ENCODE assay signal across 7 cellular contexts in genomic region chr12:103928736-103929050, GRCh38. TPM values are rescaled to one million over a fixed set of nuclear protein-coding genes. Genes with fewer than 3 reads are reported as not detected.
DNase-seq lines count a peak whose midpoint lies in the region; ATAC-seq and TF ChIP-seq lines count a peak whose summit lies in the region.

No MANE protein-coding gene starts in this region.

- in situ Hi-C loops in IMR-90 (cut with MboI; ENCODE audit: low sequenced_read_pairs) = no loop called here

- H3K4me1 ChIP-seq in IMR-90 (ENCODE audit: control insufficient read depth, insufficient read depth, low read length) (peaks cover 5% of the 10 kb centered on the region), thyroid gland (peaks cover 19% of the 10 kb centered on the region in 2 donors)
- H3K4me1 ChIP-seq in naive thymus-derived CD4-positive, alpha-beta T cell (ENCODE audit: control insufficient read depth in 2 of 2, insufficient read depth in 2 of 2, low read length in 2 of 2) = peaks cover 28 to 38% of the 10 kb centered on the region in 2 donors

- TF ChIP-seq CTCF in IMR-90 (conservative IDR thresholded peaks at IDR 0.05; ENCODE audit: low read depth, low read length) (no peak), thyroid gland (IDR thresholded peaks at IDR 0.05) (no peak)

- intact Hi-C loops in IMR-90 (cut with micrococcal nuclease) = loop anchor here (2.0 kb wide), 1 partner anchor 20 kb away; no protein-coding TSS in a partner anchor
- intact Hi-C loops in activated CD4-positive, alpha-beta T cell treated with anti-CD3 and anti-CD28 coated beads, Interleukin-2, amount 10 ng/mL, durations not matched to agents 24 days and 14 days (cut with micrococcal nuclease) = loop anchor here (1.0 to 5.0 kb wide), 3 partner anchors 87 to 421 kb away; partner anchors contain the start of gene NT5DC3
- intact Hi-C loops in naive thymus-derived CD4-positive, alpha-beta T cell (cut with micrococcal nuclease) = loop anchor here (1.0 to 5.0 kb wide), 11 partner anchors 27 to 1866 kb away; partner anchors contain the start of genes WASHC4 (in 2 of the 2), NFYB (in 1 of the 2), NT5DC3 (in 1 of the 2) and TDG (in 1 of the 2)
- intact Hi-C loops in thyroid gland (cut with DNase I) = no loop called here

- H3K4me1 Mint-ChIP-seq in activated CD4-positive, alpha-beta T cell treated with anti-CD3 and anti-CD28 coated beads, Interleukin-2, amount 10 ng/mL, durations not matched to agents 24 days and 14 days = peaks cover 58% of the 10 kb centered on the region
- H3K4me1 Mint-ChIP-seq in naive thymus-derived CD4-positive, alpha-beta T cell = peaks cover 33 to 61% (median 39%) of the 10 kb centered on the region in 7 donors

- CTCF ChIA-PET in IMR-90 (lab: Yijun Ruan, JAX) = no interaction called here
- CTCF ChIA-PET in naive thymus-derived CD4-positive, alpha-beta T cell (lab: Charles Lee) = interaction anchor here (0.6 to 3.3 kb wide), 6 partner anchors 12 to 210 kb away, joined by 3 to 18 read pairs (median 7); no protein-coding TSS in a partner anchor

- H2AFZ ChIP-seq in IMR-90 (replicated peaks; ENCODE audit: low read length, poor library complexity) = peak overlapping the region; percentile 93

- H3K14ac ChIP-seq in IMR-90 (replicated peaks; ENCODE audit: low read depth, low read length) = peak overlapping the region; percentile 95

- peaks cover 6% of the 10 kb centered on the region for H3K9me3 Mint-ChIP-seq in activated CD4-positive, alpha-beta T cell treated with anti-CD3 and anti-CD28 coated beads, Interleukin-2, amount 10 ng/mL, durations not matched to agents 24 days and 14 days
- H3K9me3 Mint-ChIP-seq in naive thymus-derived CD4-positive, alpha-beta T cell = peaks cover 0 to 6% (median 0%) of the 10 kb centered on the region in 11 donors

- H2BK20ac ChIP-seq in IMR-90 (ENCODE audit: low read depth, low read length) = no peak overlapping the region

- POLR2A ChIA-PET in IMR-90 (lab: Charles Lee; ENCODE audit: unreplicated experiment) = interaction anchor here (0.7 kb wide), 1 partner anchor 20 kb away, joined by 3 read pairs; no protein-coding TSS in a partner anchor
- POLR2A ChIA-PET in naive thymus-derived CD4-positive, alpha-beta T cell (lab: Charles Lee) = interaction anchor here (0.6 to 5.7 kb wide), 27 partner anchors 9 to 1868 kb away, joined by 3 to 149 read pairs (median 9); partner anchors contain the start of genes APPL2, NFYB, NT5DC3 and TDG

- peaks cover 3% of the 10 kb centered on the region for H3K27me3 Mint-ChIP-seq in activated CD4-positive, alpha-beta T cell treated with anti-CD3 and anti-CD28 coated beads, Interleukin-2, amount 10 ng/mL, durations not matched to agents 24 days and 14 days
- peaks cover 0 to 4% (median 0%) of the 10 kb centered on the region in 5 donors for H3K27me3 Mint-ChIP-seq in naive thymus-derived CD4-positive, alpha-beta T cell

- no peak overlapping the region for H3K18ac ChIP-seq in IMR-90 (ENCODE audit: low read depth, low read length)

- peak overlapping the region; percentile 61; the same call in 1 of the 2 replicates for H2AK5ac ChIP-seq in IMR-90 (ENCODE audit: low read depth, low read length)

- DNase-seq in IMR-90 = no peak
- peak; percentile 87 for DNase-seq in activated CD4-positive, alpha-beta T cell treated with anti-CD3 and anti-CD28 coated beads, Interleukin-2, amount 10 ng/mL, durations not matched to agents 24 days and 14 days
- peak; percentile 34 for DNase-seq in effector CD4-positive, alpha-beta T cell
- peak in 2 of 9 donors; percentile 24 to 59 for DNase-seq in naive thymus-derived CD4-positive, alpha-beta T cell
- peak; percentile 9 to 19 for DNase-seq in thyroid gland
- DNase-seq in middle frontal gyrus (ENCODE audit: extremely low spot score, low spot score) = no peak

- peak overlapping the region; percentile 51; the same call in 1 of the 3 replicates for H2BK15ac ChIP-seq in IMR-90 (ENCODE audit: low read depth, low read length)

- H4K91ac ChIP-seq in IMR-90 (ENCODE audit: insufficient read depth, low read depth, low read length) = peak overlapping the region; percentile 42; the same call in 1 of the 2 replicates

- peaks cover 38% of the 10 kb centered on the region for H3K36me3 Mint-ChIP-seq in activated CD4-positive, alpha-beta T cell treated with anti-CD3 and anti-CD28 coated beads, Interleukin-2, amount 10 ng/mL, durations not matched to agents 24 days and 14 days (ENCODE audit: low read depth)
- peaks cover 14 to 25% (median 14%) of the 10 kb centered on the region in 5 donors for H3K36me3 Mint-ChIP-seq in naive thymus-derived CD4-positive, alpha-beta T cell

- H3K9me1 ChIP-seq in IMR-90 (ENCODE audit: insufficient read depth, low read length) = peaks cover 3% of the 10 kb centered on the region; the same call in 1 of the 2 replicates

- H4K5ac ChIP-seq in IMR-90 (ENCODE audit: low read depth, low read length) = peak overlapping the region; percentile 95

- 14% methylated on average over 6 of the region's 12 CpGs; no CpG with 5 or more reads in 1 of the 2 experiments for WGBS in IMR-90 (ENCODE audit: extremely low coverage in 2 of 2, insufficient read length in 1 of 2), 2 experiments
- 21 to 23% methylated on average over 12 of the region's 12 CpGs for WGBS in thyroid gland, 2 donors

- peak overlapping the region; percentile 90 for H3K4me2 ChIP-seq in IMR-90 (ENCODE audit: low read depth, low read length)

- H3K4me3 ChIP-seq in IMR-90 (ENCODE audit: insufficient read depth, low read depth, low read length) (peak overlapping the region; percentile 51; the same call in 1 of the 2 replicates), thyroid gland (replicated peaks in 1 of 3) (peak overlapping the region in 2 of 3 donors; percentile 28 to 40)
- peak overlapping the region; percentile 76 for H3K4me3 ChIP-seq in naive thymus-derived CD4-positive, alpha-beta T cell (ENCODE audit: low read length)

- peak overlapping the region; percentile 90 for H3K4me3 Mint-ChIP-seq in activated CD4-positive, alpha-beta T cell treated with anti-CD3 and anti-CD28 coated beads, Interleukin-2, amount 10 ng/mL, durations not matched to agents 24 days and 14 days
- peak overlapping the region; percentile 84 to 99 (median 92) for H3K4me3 Mint-ChIP-seq in naive thymus-derived CD4-positive, alpha-beta T cell

- peak overlapping the region; percentile 94 for H3K9ac ChIP-seq in IMR-90 (ENCODE audit: low read depth, low read length)

- TF ChIP-seq POLR2A in IMR-90 (IDR thresholded peaks at IDR 0.05; ENCODE audit: low read depth, low read length) (no peak), thyroid gland (IDR thresholded peaks at IDR 0.05) (no peak)

- H3K9me3 ChIP-seq in IMR-90 (ENCODE audit: control insufficient read depth, insufficient read depth, low read length) = no peaks in the 10 kb centered on the region
- H3K9me3 ChIP-seq in naive thymus-derived CD4-positive, alpha-beta T cell (ENCODE audit: control insufficient read depth in 2 of 3, low read length in 3 of 3) = no peaks in the 10 kb centered on the region
- no peaks in the 10 kb centered on the region for H3K9me3 ChIP-seq in thyroid gland

- ATAC-seq in GM21381 (IDR thresholded peaks at IDR 0.05; ENCODE audit: unreplicated experiment) (peak; percentile 16), IMR-90 (ENCODE audit: low read depth) (no peak)
- no peak for ATAC-seq in naive thymus-derived CD4-positive, alpha-beta T cell

- BruUV-seq in IMR-90 (replicated peaks; lab: Mats Ljungman, UMichigan) = no TSS peak

- H4K8ac ChIP-seq in IMR-90 (ENCODE audit: low read depth in 2 of 2, low read length in 2 of 2) = peak overlapping the region; percentile 89 to 99

- no peak for TF ChIP-seq RAD21 in IMR-90 (IDR thresholded peaks at IDR 0.05; ENCODE audit: low read length)

- peak overlapping the region; percentile 97 for H3K4ac ChIP-seq in IMR-90 (ENCODE audit: low read depth, low read length)

- H3K27ac Mint-ChIP-seq in activated CD4-positive, alpha-beta T cell treated with anti-CD3 and anti-CD28 coated beads, Interleukin-2, amount 10 ng/mL, durations not matched to agents 24 days and 14 days = peak overlapping the region; percentile 99
- H3K27ac Mint-ChIP-seq in naive thymus-derived CD4-positive, alpha-beta T cell = peak overlapping the region; percentile 97 to 100 (median 100)

- H3K27me3 ChIP-seq in IMR-90 (ENCODE audit: control insufficient read depth, insufficient read depth, low read length) = no peaks in the 10 kb centered on the region
- H3K27me3 ChIP-seq in naive thymus-derived CD4-positive, alpha-beta T cell (ENCODE audit: control insufficient read depth in 2 of 2, insufficient read depth in 2 of 2, low read length in 2 of 2) = no peaks in the 10 kb centered on the region
- H3K27me3 ChIP-seq in thyroid gland = no peaks in the 10 kb centered on the region

- peaks cover 3 to 21% of the 10 kb centered on the region in 2 experiments; a peak in 3 of 4 replicates for H3K79me1 ChIP-seq in IMR-90 (ENCODE audit: low read depth in 1 of 2, low read length in 2 of 2)

- peak overlapping the region; percentile 92; the same call in 1 of the 2 replicates for H3K27ac ChIP-seq in IMR-90 (ENCODE audit: insufficient read depth, low read length)
- peak overlapping the region; percentile 100 for H3K27ac ChIP-seq in naive thymus-derived CD4-positive, alpha-beta T cell (ENCODE audit: low read depth, low read length)
- H3K27ac ChIP-seq in thyroid gland = peak overlapping the region; percentile 87 to 98 (median 94)

- peak overlapping the region; percentile 95; the same call in 1 of the 2 replicates for H3K23ac ChIP-seq in IMR-90 (ENCODE audit: low read depth, low read length)

- peak overlapping the region; percentile 92 for H2BK5ac ChIP-seq in IMR-90 (ENCODE audit: low read depth, low read length, poor library complexity, severe bottlenecking)

- H3K36me3 ChIP-seq in IMR-90 (ENCODE audit: control insufficient read depth, insufficient read depth, low read length) = no peaks in the 10 kb centered on the region; the same call in 1 of the 2 replicates
- peaks cover 5 to 14% (median 12%) of the 10 kb centered on the region in 3 experiments for H3K36me3 ChIP-seq in naive thymus-derived CD4-positive, alpha-beta T cell (ENCODE audit: control insufficient read depth in 2 of 3, insufficient read depth in 3 of 3, low read length in 3 of 3)
- peaks cover 1 to 10% of the 10 kb centered on the region in 2 donors for H3K36me3 ChIP-seq in thyroid gland

- peak overlapping the region; percentile 97 for H2AK9ac ChIP-seq in IMR-90 (replicated peaks; ENCODE audit: low read depth, low read length, poor library complexity)

- peaks cover 25% of the 10 kb centered on the region for H4K20me1 ChIP-seq in IMR-90 (ENCODE audit: insufficient read depth, low read length)

- dilution Hi-C loops in IMR-90 (cut with HindIII; ENCODE audit: low sequenced_read_pairs, unreplicated experiment) = no loop called here

- H2BK120ac ChIP-seq in IMR-90 (ENCODE audit: low read depth, low read length) = peak overlapping the region; percentile 92; the same call in 1 of the 2 replicates

- H3K56ac ChIP-seq in IMR-90 (ENCODE audit: extremely low read depth, insufficient read depth, low read length) = peak overlapping the region; percentile 94

RNA-seq across cellular contexts. Expression of gene HSP90B1, which starts 1.5 kb away (rescaled TPM):
- total RNA-seq in IMR-90 (2012; rRNA removed) = 398 and 587 TPM in 2 replicates
- 686 and 765 TPM in 2 replicates for polyA plus RNA-seq in IMR-90 (2012; rRNA removed)
- 62.7 and 145 TPM in 2 replicates for polyA plus RNA-seq in IMR-90 (2012; cell fraction: cytosol; rRNA removed)
- 32.5 and 474 TPM in 2 replicates for polyA plus RNA-seq in IMR-90 (2012; cell fraction: nucleus; rRNA removed; ENCODE audit: low replicate concordance)
- total RNA-seq in activated CD4-positive, alpha-beta T cell treated with anti-CD3 and anti-CD28 coated beads, Interleukin-2, amount 10 ng/mL, durations not matched to agents 24 days and 14 days = 449 and 457 TPM in 2 replicates
- total RNA-seq in naive thymus-derived CD4-positive, alpha-beta T cell = 100 to 1,000 TPM; 226 to 461 (median 436) TPM
- 100 to 1,000 TPM; 184 to 230 TPM for polyA plus RNA-seq in naive thymus-derived CD4-positive, alpha-beta T cell
- 1,000 to 10,000 TPM; 1,103 to 2,326 (median 1,708) TPM for total RNA-seq in thyroid gland

RNA-seq across cellular contexts. Expression of gene TDG, which starts 37.0 kb away (rescaled TPM):
- 14.0 and 24.2 TPM in 2 replicates for total RNA-seq in IMR-90 (2012; rRNA removed)
- polyA plus RNA-seq in IMR-90 (2012; rRNA removed) = 11.5 and 14.7 TPM in 2 replicates
- 2.8 and 3.1 TPM in 2 replicates for polyA plus RNA-seq in IMR-90 (2012; cell fraction: cytosol; rRNA removed)
- polyA plus RNA-seq in IMR-90 (2012; cell fraction: nucleus; rRNA removed; ENCODE audit: low replicate concordance) = 3.7 and 20.5 TPM in 2 replicates
- 74.5 and 76.4 TPM in 2 replicates for total RNA-seq in activated CD4-positive, alpha-beta T cell treated with anti-CD3 and anti-CD28 coated beads, Interleukin-2, amount 10 ng/mL, durations not matched to agents 24 days and 14 days
- total RNA-seq in naive thymus-derived CD4-positive, alpha-beta T cell = 10 to 100 TPM; 21.5 to 43.0 (median 35.5) TPM
- 10 to 100 TPM; 15.4 to 17.2 TPM for polyA plus RNA-seq in naive thymus-derived CD4-positive, alpha-beta T cell
- 10 to 100 TPM; 20.5 to 33.1 (median 28.2) TPM for total RNA-seq in thyroid gland

Comparison
In these comparisons a context has a peak if more than half of its experiments do, and no peak if none do; other contexts are left out.
1. DNase-seq: peak in activated CD4-positive, alpha-beta T cell treated with anti-CD3 and anti-CD28 coated beads, Interleukin-2, amount 10 ng/mL, durations not matched to agents 24 days and 14 days (single experiment), effector CD4-positive, alpha-beta T cell (single experiment) and thyroid gland (2 of 2); none in IMR-90 (single experiment) and middle frontal gyrus (single experiment).
2. Peak in every context shown above with its lines, with median percentiles within 50 percentile points of each other: H3K27ac ChIP-seq and H3K4me3 ChIP-seq.